In the genomic region with DNA sequence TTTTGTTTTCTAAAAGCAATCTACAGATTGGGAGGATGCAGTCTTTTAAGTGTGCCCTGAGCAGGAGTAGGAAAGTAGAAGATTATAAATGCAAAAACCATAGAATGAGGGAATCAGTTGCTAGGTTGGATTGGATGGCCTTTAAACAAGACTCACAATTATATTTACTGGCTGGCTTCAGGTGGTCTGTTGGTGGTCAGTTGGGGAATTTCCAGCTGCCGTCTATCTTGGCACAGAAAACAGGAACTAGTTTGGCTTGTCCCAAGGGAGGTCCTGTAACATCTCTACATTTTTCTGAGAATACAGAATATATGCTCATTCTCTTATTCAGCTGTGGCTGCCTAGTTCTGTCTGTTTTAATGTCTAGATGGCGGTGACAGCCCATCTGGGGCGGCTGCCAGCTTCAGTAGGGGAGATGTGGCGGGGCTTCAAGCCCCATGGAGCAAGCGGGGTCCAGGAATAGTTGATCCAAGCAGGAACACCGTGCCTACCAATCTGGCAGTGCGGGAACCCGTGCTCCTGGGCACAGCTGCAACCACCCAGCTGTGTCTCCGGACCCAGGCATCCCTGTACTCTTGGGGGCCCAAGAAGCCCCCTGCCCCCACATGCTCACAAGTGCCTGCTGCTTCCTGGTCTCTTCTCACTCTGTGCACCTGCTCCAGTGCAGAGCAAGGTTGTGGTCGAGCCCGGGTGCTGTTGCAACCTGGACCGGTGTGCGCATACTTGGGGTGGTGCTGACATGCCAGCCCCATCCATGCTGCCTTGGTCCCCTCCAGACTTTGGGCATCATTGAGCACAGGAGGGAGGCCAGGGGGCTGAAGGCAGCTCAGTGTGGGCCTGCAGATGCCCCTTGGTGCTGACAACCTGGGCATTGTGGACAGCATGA, we compare ENCODE assay signal across 14 cellular contexts.
DNase-seq lines count a peak whose midpoint lies in the region; ATAC-seq lines count a peak whose summit lies in the region.
"Had no signal": no experiment of that assay in that cellular context is flagged by ENCODE, and none has a peak within 500 bp of the region (broad histone marks: within the 10 kb centered on the region; RNA-seq: fewer than 3 reads in every experiment).

No MANE protein-coding gene starts in this region.

- H3K27ac Mint-ChIP-seq in stimulated activated effector memory CD8-positive, alpha-beta T cell treated with anti-CD3 and anti-CD28 coated beads, Interleukin-12 subunit alpha, Interleukin-12 subunit beta, amount 100 ng/mL, for 72 hours = no peak overlapping the region

- peaks cover 8% of the 10 kb centered on the region for H3K9me3 Mint-ChIP-seq in stimulated activated effector memory CD8-positive, alpha-beta T cell treated with anti-CD3 and anti-CD28 coated beads, Interleukin-12 subunit alpha, Interleukin-12 subunit beta, amount 100 ng/mL, for 72 hours

- DNase-seq in stimulated activated effector memory CD8-positive, alpha-beta T cell treated with anti-CD3 and anti-CD28 coated beads, Interleukin-12 subunit alpha, Interleukin-12 subunit beta, amount 100 ng/mL, for 72 hours (ENCODE audit: low spot score in 2 of 2) = no peak
- DNase-seq in islet precursor cell = no peak
- no peak for DNase-seq in NCI-H2196 (lab: John Stamatoyannopoulos, UW; ENCODE audit: unreplicated experiment)
- DNase-seq in activated CD4-positive, CD25-positive, alpha-beta regulatory T cell (lab: John Stamatoyannopoulos, UW) = no peak
- DNase-seq: activated CD8-positive, alpha-beta memory T cell treated with anti-CD3 and anti-CD28 coated beads for 24 hours; activated effector memory CD4-positive, alpha-beta T cell treated with Interleukin-2 at 50 U/mL for 16 hours; AML-193; DMS153; H7; NCI-H1092 had no signal

- no peak overlapping the region for H3K4me3 Mint-ChIP-seq in stimulated activated effector memory CD8-positive, alpha-beta T cell treated with anti-CD3 and anti-CD28 coated beads, Interleukin-12 subunit alpha, Interleukin-12 subunit beta, amount 100 ng/mL, for 72 hours

- H3K36me3 Mint-ChIP-seq in stimulated activated effector memory CD8-positive, alpha-beta T cell treated with anti-CD3 and anti-CD28 coated beads, Interleukin-12 subunit alpha, Interleukin-12 subunit beta, amount 100 ng/mL, for 72 hours = no peaks in the 10 kb centered on the region

- peak; percentile 38 for ATAC-seq in GM18867 (IDR thresholded peaks at IDR 0.05; ENCODE audit: unreplicated experiment)
- peak; percentile 53 for ATAC-seq in GM21825 (IDR thresholded peaks at IDR 0.05; ENCODE audit: unreplicated experiment)
- ATAC-seq in HG03575 (IDR thresholded peaks at IDR 0.05; ENCODE audit: extremely low read depth, insufficient number of reproducible peaks, low FRiP score, unreplicated experiment) = peak; percentile 41
- peak; percentile 36 for ATAC-seq in stimulated activated effector memory CD8-positive, alpha-beta T cell treated with anti-CD3 and anti-CD28 coated beads, Interleukin-12 subunit alpha, Interleukin-12 subunit beta, amount 100 ng/mL, for 72 hours
- no peak for ATAC-seq in HG02970 (IDR thresholded peaks at IDR 0.05; ENCODE audit: low FRiP score, unreplicated experiment)

- H3K4me1 Mint-ChIP-seq in stimulated activated effector memory CD8-positive, alpha-beta T cell treated with anti-CD3 and anti-CD28 coated beads, Interleukin-12 subunit alpha, Interleukin-12 subunit beta, amount 100 ng/mL, for 72 hours = no peaks in the 10 kb centered on the region
